Comparison of ENCODE assay signal across 20 cellular contexts in the genomic region with DNA sequence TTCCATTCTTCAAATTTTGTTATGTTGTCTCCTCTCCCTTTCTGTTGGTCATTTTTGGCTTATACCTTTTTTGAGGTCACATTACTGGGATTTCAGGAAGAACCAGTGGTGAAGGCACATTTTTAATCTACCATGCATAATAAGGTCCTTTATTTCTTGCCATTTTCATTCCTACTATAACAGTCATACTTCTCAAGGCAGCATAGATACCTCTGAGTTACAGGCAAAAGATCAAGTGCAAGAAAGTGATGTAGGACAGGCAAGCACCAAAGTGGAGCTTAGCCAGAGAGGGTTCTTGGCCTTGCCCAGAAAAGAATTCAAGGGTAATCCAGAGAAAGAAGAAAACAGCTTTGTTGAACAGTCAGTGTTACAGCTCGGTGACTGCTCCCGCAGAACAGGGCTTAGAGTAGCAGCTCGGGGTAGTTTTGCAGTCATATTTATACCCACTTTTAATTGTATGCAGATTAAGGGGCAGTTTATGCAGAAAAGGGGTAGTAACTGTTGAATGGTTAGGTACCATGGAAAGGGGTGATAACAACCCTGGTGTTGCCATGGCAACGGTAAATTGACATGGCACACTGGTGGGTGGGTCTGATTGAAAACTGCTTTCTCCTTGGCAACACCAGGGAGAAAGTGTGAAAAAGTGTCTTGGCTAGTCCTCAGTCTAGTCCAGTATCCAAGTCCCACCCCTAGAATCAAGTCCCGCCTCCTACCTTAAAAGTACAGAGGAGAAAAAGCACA. TPM values are rescaled to one million over a fixed set of nuclear protein-coding genes. Genes with fewer than 3 reads are reported as not detected.
DNase-seq lines count a peak whose midpoint lies in the region; ATAC-seq, FAIRE-seq and TF ChIP-seq lines count a peak whose summit lies in the region.
"Had no signal": no experiment of that assay in that cellular context is flagged by ENCODE, and none has a peak within 500 bp of the region (broad histone marks: within the 10 kb centered on the region; RNA-seq: fewer than 3 reads in every experiment).

No MANE protein-coding gene starts in this region.

- no peaks in the 10 kb centered on the region for H4K20me1 ChIP-seq in HepG2 (ENCODE audit: insufficient read depth, low read length)

- H3K27me3 ChIP-seq in HepG2 (ENCODE audit: control insufficient read depth in 1 of 2, insufficient read depth in 2 of 2, low read length in 2 of 2) (no peaks in the 10 kb centered on the region), right lobe of liver (no peaks in the 10 kb centered on the region), iPS-18a (ENCODE audit: control insufficient read depth, insufficient read depth, low read length) (no peaks in the 10 kb centered on the region), H7 (ENCODE audit: control insufficient read depth, insufficient read depth, low read length) (no peaks in the 10 kb centered on the region), left ventricle myocardium inferior (ENCODE audit: low read depth) (peaks cover 20% of the 10 kb centered on the region)
- H3K27me3 ChIP-seq: colonic mucosa, SJCRH30 had no signal

- no peaks in the 10 kb centered on the region for H3K36me3 ChIP-seq in HepG2 (replicated peaks in 1 of 2; ENCODE audit: control insufficient read depth in 1 of 2, insufficient read depth in 2 of 2, low read length in 2 of 2)
- H3K36me3 ChIP-seq in right lobe of liver: no peaks in the 10 kb centered on the region
- H3K36me3 ChIP-seq in iPS-18a (ENCODE audit: control insufficient read depth, low read depth, low read length): no peaks in the 10 kb centered on the region
- no peaks in the 10 kb centered on the region for H3K36me3 ChIP-seq in H7 (replicated peaks; ENCODE audit: control insufficient read depth, insufficient read depth, low read length)
- H3K36me3 ChIP-seq in left ventricle myocardium inferior: no peaks in the 10 kb centered on the region
- H3K36me3 ChIP-seq: colonic mucosa, SJCRH30 had no signal

- no peak for TF ChIP-seq EP300 in HepG2 (IDR thresholded peaks at IDR 0.05; ENCODE audit: low read depth in 2 of 2, low read length in 2 of 2)
- no peak for TF ChIP-seq EP300 in HepG2 (CRISPR knock-in tag; IDR thresholded peaks at IDR 0.05; ENCODE audit: borderline replicate concordance)

- CTCF ChIA-PET in HepG2 (lab: Yijun Ruan, JAX; ENCODE audit: low intra/inter-chr PET ratio, low total read pairs): no interaction called here

- H2AFZ ChIP-seq in HepG2 (ENCODE audit: low read length): no peak overlapping the region

- no peak for TF ChIP-seq POLR2A in HepG2 (IDR thresholded peaks at IDR 0.05; ENCODE audit: insufficient read depth in 1 of 2, low read depth in 2 of 2, low read length in 2 of 2)
- no peak for TF ChIP-seq POLR2A in right lobe of liver (IDR thresholded peaks at IDR 0.05)

- H3K9ac ChIP-seq in HepG2 (ENCODE audit: insufficient read depth, low read depth, low read length) (no peak overlapping the region), iPS-18a (ENCODE audit: low read length) (no peak overlapping the region)

- peak overlapping the region; percentile 17 for H3K27ac ChIP-seq in HepG2 (ENCODE audit: extremely low read length, insufficient read depth, low read length)
- no peak overlapping the region for H3K27ac ChIP-seq in right lobe of liver
- H3K27ac ChIP-seq in angular gyrus (ENCODE audit: low read depth, low read length): peak overlapping the region; percentile 13
- H3K27ac ChIP-seq in iPS-18a (ENCODE audit: low read length): peak overlapping the region; percentile 27
- no peak overlapping the region for H3K27ac ChIP-seq in left ventricle myocardium inferior (replicated peaks)
- H3K27ac ChIP-seq: colonic mucosa, epithelial cell of prostate, SJCRH30 had no signal

- no peak for TF ChIP-seq RAD21 in HepG2 (CRISPR knock-in tag; IDR thresholded peaks at IDR 0.05)

- H3K4me3 ChIP-seq in HepG2 (replicated peaks in 1 of 3; ENCODE audit: insufficient read depth in 1 of 3, low read depth in 2 of 3, low read length in 3 of 3): no peak overlapping the region
- no peak overlapping the region for H3K4me3 ChIP-seq in right lobe of liver
- no peak overlapping the region for H3K4me3 ChIP-seq in iPS-18a (ENCODE audit: low read length)
- H3K4me3 ChIP-seq in H7 (ENCODE audit: insufficient read depth, low read depth, low read length): no peak overlapping the region
- H3K4me3 ChIP-seq in left ventricle myocardium inferior: no peak overlapping the region
- H3K4me3 ChIP-seq: colonic mucosa, SJCRH30 had no signal

- no peak for FAIRE-seq in HepG2 (lab: Jason Lieb, UNC)
- FAIRE-seq: islet of Langerhans had no signal

- TF ChIP-seq CTCF in HepG2 (CRISPR knock-in tag; IDR thresholded peaks at IDR 0.05) (no peak), right lobe of liver (IDR thresholded peaks at IDR 0.05) (no peak), left ventricle myocardium inferior (IDR thresholded peaks at IDR 0.05; ENCODE audit: borderline replicate concordance) (no peak)

- H3K79me2 ChIP-seq in HepG2 (ENCODE audit: insufficient read depth, low read length): no peaks in the 10 kb centered on the region

- DNase-seq in HepG2 (ENCODE audit: low spot score) (no peak), right lobe of liver (no peak), H7 (no peak), SHP77 (lab: John Stamatoyannopoulos, UW) (no peak), dermis blood vessel endothelial cell (no peak), left ventricle myocardium inferior (no peak)
- DNase-seq: ACHN; activated gamma-delta T cell; CD8-positive, alpha-beta memory T cell; colonic mucosa; NCI-H1048; NCI-H2029 treated with DMSO at 0.1 percent for 48 hours; NCI-H524; SJCRH30; stimulated activated CD4-positive, alpha-beta T cell treated with anti-CD3 and anti-CD28 coated beads, Interleukin-15, amount 100 ng/mL, for 24 hours; stimulated activated naive CD8-positive, alpha-beta T cell treated with anti-CD3 and anti-CD28 coated beads, Interleukin-15, Interleukin-2, amounts not matched to agents 100 U/mL and 50 U/mL, for 24 hours had no signal

- ATAC-seq in HepG2 (no peak), right lobe of liver (no peak)
- ATAC-seq: stimulated activated naive CD8-positive, alpha-beta T cell treated with anti-CD3 and anti-CD28 coated beads, Interleukin-15, Interleukin-2, amounts not matched to agents 100 U/mL and 50 U/mL, for 24 hours had no signal

- no peaks in the 10 kb centered on the region for H3K9me3 ChIP-seq in HepG2 (ENCODE audit: low read length)
- no peaks in the 10 kb centered on the region for H3K9me3 ChIP-seq in right lobe of liver
- H3K9me3 ChIP-seq in iPS-18a (ENCODE audit: control insufficient read depth, low read depth, low read length): no peaks in the 10 kb centered on the region
- H3K9me3 ChIP-seq in left ventricle myocardium inferior (replicated peaks): no peaks in the 10 kb centered on the region
- H3K9me3 ChIP-seq: colonic mucosa, SJCRH30 had no signal

- in situ Hi-C loops in HepG2 (cut with HindIII; ENCODE audit: extremely low pct_ligation_motif_present, low pct_unique_long_range_greater_than_20kb): no loop called here

- H3K4me2 ChIP-seq in HepG2 (ENCODE audit: low read depth, low read length): no peak overlapping the region

- POLR2A ChIA-PET in HepG2 (lab: Yijun Ruan, JAX): interaction anchor here (2.0 kb wide), 1 partner anchor 37 kb away, joined by 6 read pairs; no protein-coding TSS in a partner anchor

- intact Hi-C loops in HepG2 (cut with micrococcal nuclease; ENCODE audit: unreplicated experiment): no loop called here
- intact Hi-C loops in right lobe of liver (cut with DNase I): no loop called here
- intact Hi-C loops in left ventricle myocardium inferior (cut with micrococcal nuclease): no loop called here

- WGBS in HepG2 (ENCODE audit: low lambda C conversion rate): 99% methylated on average over 5 of the region's 5 CpGs
- WGBS in right lobe of liver (ENCODE audit: insufficient coverage, low coverage, low lambda C conversion rate, missing lambda C conversion rate): 94% methylated on average over 5 of the region's 5 CpGs

- BruUV-seq in HepG2 (replicated peaks; lab: Mats Ljungman, UMichigan): no TSS peak

- H3K4me1 ChIP-seq in HepG2 (ENCODE audit: insufficient read depth, low read length) (peaks cover 77% of the 10 kb centered on the region), right lobe of liver (peaks cover 0 to 15% (median 2%) of the 10 kb centered on the region in 4 donors), iPS-18a (ENCODE audit: control insufficient read depth, low read depth, low read length) (peaks cover 23% of the 10 kb centered on the region), left ventricle myocardium inferior (peaks cover 25% of the 10 kb centered on the region)

RNA-seq across cellular contexts. Expression of gene DOCK7, which starts 39.6 kb away (rescaled TPM):
- total RNA-seq in HepG2 (2016; rRNA removed; fragmentation: Illumina TruSeq; extraction: Trizol): 45.7 and 86.5 TPM in 2 replicates
- 46.8 and 74.6 TPM in 2 replicates for total RNA-seq in HepG2 (2016; cell fraction: cytosol; rRNA removed; fragmentation: Illumina TruSeq; extraction: Trizol; ENCODE audit: low read depth)
- 45.2 and 92.2 TPM in 2 replicates for total RNA-seq in HepG2 (2016; cell fraction: insoluble cytoplasmic fraction; rRNA removed; fragmentation: Illumina TruSeq; extraction: Trizol)
- 21.4 and 37.0 TPM in 2 replicates for total RNA-seq in HepG2 (2016; cell fraction: membrane; rRNA removed; fragmentation: Illumina TruSeq; extraction: Trizol)
- total RNA-seq in HepG2 (2016; cell fraction: nucleus; rRNA removed; fragmentation: Illumina TruSeq; extraction: Trizol): 59.1 and 70.9 TPM in 2 replicates
- 63.7 and 67.2 TPM in 2 replicates for polyA plus RNA-seq in HepG2 (2011; rRNA removed)
- polyA plus RNA-seq in HepG2 (2011; cell fraction: cytosol; rRNA removed): 19.3 and 26.1 TPM in 2 replicates
- polyA plus RNA-seq in HepG2 (2011; cell fraction: nucleus; rRNA removed): 30.9 and 36.5 TPM in 2 replicates
- 54.6 and 80.6 TPM in 2 replicates for polyA plus RNA-seq in HepG2 (2012)
- polyA plus RNA-seq in HepG2 (2016; cell fraction: cytosol; fragmentation: Illumina TruSeq; extraction: Trizol; ENCODE audit: low read depth): 54.4 and 111 TPM in 2 replicates
- 56.4 and 65.2 TPM in 2 replicates for polyA plus RNA-seq in HepG2 (2016; cell fraction: insoluble cytoplasmic fraction; fragmentation: Illumina TruSeq; extraction: Trizol; ENCODE audit: low read depth)
- polyA plus RNA-seq in HepG2 (2016; cell fraction: membrane; fragmentation: Illumina TruSeq; extraction: Trizol; ENCODE audit: low read depth): 31.9 and 34.2 TPM in 2 replicates
- polyA plus RNA-seq in HepG2 (2016; cell fraction: nucleus; fragmentation: Illumina TruSeq; extraction: Trizol; ENCODE audit: insufficient read depth, low read depth): 38.7 and 80.4 TPM in 2 replicates
- 19.1 and 113 TPM in 2 replicates for polyA minus RNA-seq in HepG2 (2011; rRNA and poly(A)+ RNA removed; ENCODE audit: low replicate concordance)
- 121 and 128 TPM in 2 replicates for polyA minus RNA-seq in HepG2 (2011; cell fraction: cytosol; rRNA and poly(A)+ RNA removed)
- polyA minus RNA-seq in HepG2 (2011; cell fraction: nucleus; rRNA and poly(A)+ RNA removed): 289 and 321 TPM in 2 replicates
- total RNA-seq in right lobe of liver: 10 to 100 TPM; 14.1 to 28.4 (median 20.1) TPM
- 40.9 and 44.0 TPM in 2 replicates for total RNA-seq in H7 (2014; rRNA removed; shearing (Covaris generic))
- 17.4 and 47.8 TPM in 2 replicates for total RNA-seq in dermis blood vessel endothelial cell
- total RNA-seq in left ventricle myocardium inferior: 10.2 TPM

RNA-seq across cellular contexts. Expression of gene ATG4C, which starts 56.1 kb away (rescaled TPM):
- total RNA-seq in HepG2 (2016; rRNA removed; fragmentation: Illumina TruSeq; extraction: Trizol) (11.2 and 15.9 TPM in 2 replicates), right lobe of liver (10 to 100 TPM in 1 of 6 experiments, 1 to 10 TPM in 5; 3.8 to 10.1 (median 6.3) TPM), dermis blood vessel endothelial cell (9.5 and 10.2 TPM in 2 replicates), left ventricle myocardium inferior (10.9 TPM)
- 8.7 and 11.5 TPM in 2 replicates for total RNA-seq in HepG2 (2016; cell fraction: cytosol; rRNA removed; fragmentation: Illumina TruSeq; extraction: Trizol; ENCODE audit: low read depth)
- 12.2 and 17.3 TPM in 2 replicates for total RNA-seq in HepG2 (2016; cell fraction: insoluble cytoplasmic fraction; rRNA removed; fragmentation: Illumina TruSeq; extraction: Trizol)
- 9.0 and 10.6 TPM in 2 replicates for total RNA-seq in HepG2 (2016; cell fraction: membrane; rRNA removed; fragmentation: Illumina TruSeq; extraction: Trizol)
- 8.5 and 11.5 TPM in 2 replicates for total RNA-seq in HepG2 (2016; cell fraction: nucleus; rRNA removed; fragmentation: Illumina TruSeq; extraction: Trizol)
- 4.0 and 4.2 TPM in 2 replicates for polyA plus RNA-seq in HepG2 (2011; rRNA removed)
- 0.99 and 2.0 TPM in 2 replicates for polyA plus RNA-seq in HepG2 (2011; cell fraction: cytosol; rRNA removed)
- 0.76 and 1.6 TPM in 2 replicates for polyA plus RNA-seq in HepG2 (2011; cell fraction: nucleus; rRNA removed)
- polyA plus RNA-seq in HepG2 (2012): 5.9 and 6.3 TPM in 2 replicates
- polyA plus RNA-seq in HepG2 (2016; cell fraction: cytosol; fragmentation: Illumina TruSeq; extraction: Trizol; ENCODE audit: low read depth): 0.72 and 0.87 TPM in 2 replicates
- 14.7 and 16.0 TPM in 2 replicates for polyA plus RNA-seq in HepG2 (2016; cell fraction: insoluble cytoplasmic fraction; fragmentation: Illumina TruSeq; extraction: Trizol; ENCODE audit: low read depth)
- polyA plus RNA-seq in HepG2 (2016; cell fraction: membrane; fragmentation: Illumina TruSeq; extraction: Trizol; ENCODE audit: low read depth): 1.7 and 2.2 TPM in 2 replicates
- 6.4 and 7.1 TPM in 2 replicates for polyA plus RNA-seq in HepG2 (2016; cell fraction: nucleus; fragmentation: Illumina TruSeq; extraction: Trizol; ENCODE audit: insufficient read depth, low read depth)
- polyA minus RNA-seq in HepG2 (2011; rRNA and poly(A)+ RNA removed; ENCODE audit: low replicate concordance): 0.42 and 2.6 TPM in 2 replicates
- 2.0 and 5.3 TPM in 2 replicates for polyA minus RNA-seq in HepG2 (2011; cell fraction: cytosol; rRNA and poly(A)+ RNA removed)
- 10.4 and 11.4 TPM in 2 replicates for polyA minus RNA-seq in HepG2 (2011; cell fraction: nucleus; rRNA and poly(A)+ RNA removed)
- 19.0 and 29.8 TPM in 2 replicates for total RNA-seq in H7 (2014; rRNA removed; shearing (Covaris generic))

Comparison
In these comparisons a context has a peak if more than half of its experiments do, and no peak if none do; other contexts are left out.
1. H3K27ac ChIP-seq: peak in HepG2 (single experiment), angular gyrus (single experiment) and iPS-18a (single experiment); none in right lobe of liver (0 of 3) and left ventricle myocardium inferior (single experiment).